ENCODE assay signal across 8 cellular contexts in the genomic region with DNA sequence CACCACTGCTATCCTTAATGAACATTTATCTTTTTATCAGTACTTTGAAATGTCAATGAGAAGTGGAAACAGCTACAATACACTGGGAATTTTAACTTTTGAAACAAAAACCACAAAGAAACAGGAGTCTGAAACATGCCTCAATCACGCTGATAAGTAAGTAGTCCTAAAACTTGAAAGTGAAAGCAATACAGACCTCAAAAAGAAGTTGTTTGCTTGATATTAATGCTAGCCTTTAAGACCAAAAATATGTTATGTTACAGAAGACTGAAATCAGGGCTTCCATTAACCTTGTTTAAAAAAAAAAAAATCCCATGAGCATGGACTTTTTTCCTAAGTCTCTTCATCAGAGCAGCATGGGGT. TPM values are rescaled to one million over a fixed set of nuclear protein-coding genes. Genes with fewer than 3 reads are reported as not detected.
A peak's percentile ranks its signal among the peaks of the same experiment; 100 is the strongest.
DNase-seq lines count a peak whose midpoint lies in the region; ATAC-seq and TF ChIP-seq lines count a peak whose summit lies in the region.

No MANE protein-coding gene starts in this region.

- TF ChIP-seq CTCF in GM12875 (IDR thresholded peaks at IDR 0.05; ENCODE audit: borderline replicate concordance, insufficient read depth, low read depth, low read length) (no peak), KMS-11 (conservative IDR thresholded peaks at IDR 0.05; ENCODE audit: low read depth, low read length) (no peak), dorsolateral prefrontal cortex (IDR thresholded peaks at IDR 0.05 in 54 of 56, conservative IDR thresholded peaks at IDR 0.05 in 2 of 56; ENCODE audit: low read depth in 1 of 56, partially characterized antibody in 56 of 56) (no peak), psoas muscle (IDR thresholded peaks at IDR 0.05) (no peak), GM13976 (IDR thresholded peaks at IDR 0.05; ENCODE audit: borderline replicate concordance, control extremely low read depth, extremely low read depth, insufficient read depth, missing control alignments) (no peak)

- no peak overlapping the region for H2AFZ ChIP-seq in KMS-11 (ENCODE audit: low read depth)

- H3K27me3 ChIP-seq in KMS-11 (ENCODE audit: insufficient read depth, low read depth) (no peaks in the 10 kb centered on the region), dorsolateral prefrontal cortex (no peaks in the 10 kb centered on the region), psoas muscle (ENCODE audit: insufficient read depth in 3 of 3, low read length in 2 of 3) (no peaks in the 10 kb centered on the region)

- ATAC-seq in psoas muscle: no peak

- H3K27ac ChIP-seq in KMS-11 (peak overlapping the region; percentile 58), dorsolateral prefrontal cortex (peak overlapping the region in 36 of 59 donors; percentile 4 to 74 (median 35)), psoas muscle (peak overlapping the region; percentile 32)

- peaks cover 43% of the 10 kb centered on the region for H3K4me1 ChIP-seq in KMS-11 (ENCODE audit: low read depth, poor library complexity, severe bottlenecking)
- peaks cover 41% of the 10 kb centered on the region for H3K4me1 ChIP-seq in psoas muscle

- WGBS in psoas muscle, 3 donors: 36 to 44% (median 40%) methylated on average over 1 of the region's 1 CpG

- peak overlapping the region; percentile 73 for H3K4me2 ChIP-seq in KMS-11

- H4K20me1 ChIP-seq in KMS-11 (ENCODE audit: insufficient read depth): no peaks in the 10 kb centered on the region; the same call in 1 of the 2 replicates

- in situ Hi-C loops in GM13976 (cut with MboI; ENCODE audit: low sequenced_read_pairs, unreplicated experiment): no loop called here

- intact Hi-C loops in dorsolateral prefrontal cortex (cut with DNase I): no loop called here
- intact Hi-C loops in psoas muscle (cut with DNase I): loop anchor here in 1 of 2 donors (10.0 kb wide), 1 partner anchor 225 kb away; no protein-coding TSS in a partner anchor

- H3K9me3 ChIP-seq in psoas muscle: no peaks in the 10 kb centered on the region

- H3K36me3 ChIP-seq in KMS-11 (ENCODE audit: insufficient read depth) (no peaks in the 10 kb centered on the region), psoas muscle (ENCODE audit: insufficient read depth in 1 of 2, low read depth in 1 of 2) (no peaks in the 10 kb centered on the region)

- H3K4me3 ChIP-seq in GM12875 (ENCODE audit: low read depth, low read length): peak overlapping the region; percentile 10
- H3K4me3 ChIP-seq in KMS-11 (IDR thresholded peaks at IDR 0.05; ENCODE audit: insufficient read depth, low read depth, low read length): no peak overlapping the region
- peak overlapping the region in 18 of 59 donors; percentile 0 to 39 (median 18) for H3K4me3 ChIP-seq in dorsolateral prefrontal cortex
- peak overlapping the region; percentile 37 for H3K4me3 ChIP-seq in psoas muscle

- H3K9ac ChIP-seq in KMS-11: no peak overlapping the region; the same call in 1 of the 2 replicates

- no peak for DNase-seq in dorsolateral prefrontal cortex
- no peak for DNase-seq in psoas muscle
- no peak for DNase-seq in iPS-NIHi11 (ENCODE audit: low spot score)
- no peak for DNase-seq in GM13976 (ENCODE audit: low spot score)
- DNase-seq in iPS-NIHi7 (ENCODE audit: extremely low spot score): no peak
- no peak for DNase-seq in DMS153 treated with DMSO at 0.1 percent for 48 hours (lab: John Stamatoyannopoulos, UW; ENCODE audit: unreplicated experiment)

- peaks cover 22% of the 10 kb centered on the region; the same call in 1 of the 2 replicates for H3K79me2 ChIP-seq in KMS-11 (ENCODE audit: insufficient read depth, low read depth)

RNA-seq across cellular contexts. Expression of a gene that starts 21.3 kb away (rescaled TPM):
- 100 to 1,000 TPM in 106 of 120 experiments, 10 to 100 TPM in 14; 77.4 to 236 (median 117) TPM for total RNA-seq in dorsolateral prefrontal cortex
- total RNA-seq in psoas muscle: 10 to 100 TPM; 14.8 to 21.3 (median 18.0) TPM
- polyA plus RNA-seq in psoas muscle: 10 to 100 TPM in 1 of 3 donors, 1 to 10 TPM in 2; 4.1 to 20.3 (median 8.5) TPM
